1 cellular context compared by ENCODE assay signal in the genomic region with DNA sequence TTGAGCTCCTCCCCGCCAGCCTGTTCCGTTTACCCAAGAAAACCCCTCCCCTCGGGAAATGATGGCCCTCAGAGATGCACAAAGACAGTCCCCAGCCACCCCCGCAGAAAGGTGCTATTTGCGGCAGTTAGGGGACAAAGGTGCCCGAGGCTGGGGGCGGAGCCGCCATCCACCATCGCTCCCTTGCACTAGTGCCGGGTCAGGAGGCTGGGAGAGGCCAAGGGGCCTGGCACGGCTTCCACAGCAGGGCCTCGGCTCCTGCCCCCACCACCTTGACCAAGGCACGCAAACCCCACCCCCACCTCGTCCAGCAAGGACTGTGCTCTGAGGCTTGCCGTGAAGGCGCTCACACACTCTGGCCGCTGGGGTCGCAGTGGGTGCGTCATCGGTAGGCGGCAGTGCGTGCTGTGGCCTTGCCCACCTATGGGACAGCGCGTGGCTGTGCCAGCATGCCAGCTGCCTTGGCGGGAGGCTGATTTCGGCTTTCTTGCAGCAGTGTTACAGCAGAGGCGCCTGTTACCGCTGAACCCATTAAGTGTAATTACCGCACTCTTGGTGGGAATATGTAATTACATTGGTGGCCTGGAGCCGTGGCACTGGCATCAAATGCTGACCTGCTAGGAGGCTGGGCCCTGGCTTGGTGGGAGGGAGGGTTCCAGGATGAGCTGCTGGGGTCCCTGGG.
A peak's percentile ranks its signal among the peaks of the same experiment; 100 is the strongest.
TF ChIP-seq lines count a peak whose summit lies in the region.

No MANE protein-coding gene starts in this region.

TF ChIP-seq in K562, 482 proteins besides CTCF, POLR2A, EP300 and RAD21 (continued from another document and continues in another):
- TF ChIP-seq XRCC5 (IDR thresholded peaks at IDR 0.05; ENCODE audit: low read depth, low read length) (no peak), ATF1 (CRISPR knock-in tag; IDR thresholded peaks at IDR 0.05) (peak; percentile 61; the same call in 1 of the 2 replicates), ATF1 (tag; IDR thresholded peaks at IDR 0.05) (peak; percentile 61), ATF2 (CRISPR knock-in tag; IDR thresholded peaks at IDR 0.05) (0 out of 2 replicates have a peak, but pooled peaks have one; percentile 39), MAFG (tag; conservative IDR thresholded peaks at IDR 0.05) (no peak), SMARCA5 (IDR thresholded peaks at IDR 0.05) (no peak), CBX3 (IDR thresholded peaks at IDR 0.05; ENCODE audit: borderline replicate concordance in 1 of 2, low read length in 2 of 2) (peak in 1 of 2 experiments; percentile 63; a peak in 1 of 3 replicates), CEBPB (tag; IDR thresholded peaks at IDR 0.05) (no peak), SUPT5H (IDR thresholded peaks at IDR 0.05) (no peak), MTA3 (IDR thresholded peaks at IDR 0.05; ENCODE audit: borderline replicate concordance) (0 out of 2 replicates have a peak, but pooled peaks have one; percentile 64), HMBOX1 (IDR thresholded peaks at IDR 0.05) (no peak), ZNF143 (CRISPR knock-in tag; IDR thresholded peaks at IDR 0.05) (no peak), ILK (tag; IDR thresholded peaks at IDR 0.05; ENCODE audit: borderline replicate concordance, low read depth) (no peak), HMG20A (CRISPR knock-in tag; conservative IDR thresholded peaks at IDR 0.05) (no peak), ZFX (CRISPR knock-in tag; IDR thresholded peaks at IDR 0.05) (0 out of 2 replicates have a peak, but pooled peaks have one; percentile 16), ZHX1 (conservative IDR thresholded peaks at IDR 0.05; ENCODE audit: low read length) (no peak), GATA2 (CRISPR knock-in tag; IDR thresholded peaks at IDR 0.05) (no peak), MAX (CRISPR knock-in tag; IDR thresholded peaks at IDR 0.05) (peak; percentile 80), CBFA2T2 (conservative IDR thresholded peaks at IDR 0.05) (no peak), CTCFL (IDR thresholded peaks at IDR 0.05; ENCODE audit: borderline replicate concordance, insufficient read depth, low read depth, low read length, poor library complexity, severe bottlenecking) (peak; percentile 68), HCFC1 (IDR thresholded peaks at IDR 0.05; ENCODE audit: low read depth, low read length) (peak; percentile 22; the same call in 1 of the 2 replicates), ZNF184 (CRISPR knock-in tag; IDR thresholded peaks at IDR 0.05) (no peak), GATAD2B (IDR thresholded peaks at IDR 0.05; ENCODE audit: borderline replicate concordance) (no peak), E2F1 (CRISPR knock-in tag; IDR thresholded peaks at IDR 0.05) (no peak), RFX7 (CRISPR knock-in tag; IDR thresholded peaks at IDR 0.05) (no peak), POLR2G (IDR thresholded peaks at IDR 0.05; ENCODE audit: low read depth, low read length) (0 out of 2 replicates have a peak, but pooled peaks have one; percentile 25), ZNF408 (CRISPR knock-in tag; IDR thresholded peaks at IDR 0.05; ENCODE audit: low read depth) (no peak), HLTF (IDR thresholded peaks at IDR 0.05) (no peak), PBX2 (CRISPR knock-in tag; IDR thresholded peaks at IDR 0.05; ENCODE audit: low read depth) (no peak), PBX2 (tag; conservative IDR thresholded peaks at IDR 0.05; ENCODE audit: low read depth) (no peak), FOXO4 (CRISPR knock-in tag; IDR thresholded peaks at IDR 0.05) (no peak), TSC22D4 (tag; IDR thresholded peaks at IDR 0.05) (no peak), SMARCA4 (IDR thresholded peaks at IDR 0.05) (no peak), MITF (IDR thresholded peaks at IDR 0.05) (no peak), PRMT5 (CRISPR knock-in tag; IDR thresholded peaks at IDR 0.05) (no peak), KDM1A (IDR thresholded peaks at IDR 0.05) (no peak), STAT5A (IDR thresholded peaks at IDR 0.05; ENCODE audit: borderline replicate concordance, low read length) (no peak)
- TF ChIP-seq, protein P1, sequence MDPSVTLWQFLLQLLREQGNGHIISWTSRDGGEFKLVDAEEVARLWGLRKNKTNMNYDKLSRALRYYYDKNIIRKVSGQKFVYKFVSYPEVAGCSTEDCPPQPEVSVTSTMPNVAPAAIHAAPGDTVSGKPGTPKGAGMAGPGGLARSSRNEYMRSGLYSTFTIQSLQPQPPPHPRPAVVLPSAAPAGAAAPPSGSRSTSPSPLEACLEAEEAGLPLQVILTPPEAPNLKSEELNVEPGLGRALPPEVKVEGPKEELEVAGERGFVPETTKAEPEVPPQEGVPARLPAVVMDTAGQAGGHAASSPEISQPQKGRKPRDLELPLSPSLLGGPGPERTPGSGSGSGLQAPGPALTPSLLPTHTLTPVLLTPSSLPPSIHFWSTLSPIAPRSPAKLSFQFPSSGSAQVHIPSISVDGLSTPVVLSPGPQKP (CRISPR knock-in tag; IDR thresholded peaks at IDR 0.05): no peak
- TF ChIP-seq, protein P2, sequence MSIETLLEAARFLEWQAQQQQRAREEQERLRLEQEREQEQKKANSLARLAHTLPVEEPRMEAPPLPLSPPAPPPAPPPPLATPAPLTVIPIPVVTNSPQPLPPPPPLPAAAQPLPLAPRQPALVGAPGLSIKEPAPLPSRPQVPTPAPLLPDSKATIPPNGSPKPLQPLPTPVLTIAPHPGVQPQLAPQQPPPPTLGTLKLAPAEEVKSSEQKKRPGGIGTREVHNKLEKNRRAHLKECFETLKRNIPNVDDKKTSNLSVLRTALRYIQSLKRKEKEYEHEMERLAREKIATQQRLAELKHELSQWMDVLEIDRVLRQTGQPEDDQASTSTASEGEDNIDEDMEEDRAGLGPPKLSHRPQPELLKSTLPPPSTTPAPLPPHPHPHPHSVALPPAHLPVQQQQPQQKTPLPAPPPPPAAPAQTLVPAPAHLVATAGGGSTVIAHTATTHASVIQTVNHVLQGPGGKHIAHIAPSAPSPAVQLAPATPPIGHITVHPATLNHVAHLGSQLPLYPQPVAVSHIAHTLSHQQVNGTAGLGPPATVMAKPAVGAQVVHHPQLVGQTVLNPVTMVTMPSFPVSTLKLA (conservative IDR thresholded peaks at IDR 0.05): peak in 1 of 2 experiments; percentile 40; a peak in 1 of 4 replicates
- TF ChIP-seq, protein P3, sequence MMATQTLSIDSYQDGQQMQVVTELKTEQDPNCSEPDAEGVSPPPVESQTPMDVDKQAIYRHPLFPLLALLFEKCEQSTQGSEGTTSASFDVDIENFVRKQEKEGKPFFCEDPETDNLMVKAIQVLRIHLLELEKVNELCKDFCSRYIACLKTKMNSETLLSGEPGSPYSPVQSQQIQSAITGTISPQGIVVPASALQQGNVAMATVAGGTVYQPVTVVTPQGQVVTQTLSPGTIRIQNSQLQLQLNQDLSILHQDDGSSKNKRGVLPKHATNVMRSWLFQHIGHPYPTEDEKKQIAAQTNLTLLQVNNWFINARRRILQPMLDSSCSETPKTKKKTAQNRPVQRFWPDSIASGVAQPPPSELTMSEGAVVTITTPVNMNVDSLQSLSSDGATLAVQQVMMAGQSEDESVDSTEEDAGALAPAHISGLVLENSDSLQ (IDR thresholded peaks at IDR 0.05): no peak
